8 cellular contexts compared by ENCODE assay signal in genomic region chr17:75032896-75033294, GRCh38. TPM values are rescaled to one million over a fixed set of nuclear protein-coding genes. Genes with fewer than 3 reads are reported as not detected.
DNase-seq lines count a peak whose midpoint lies in the region; TF ChIP-seq lines count a peak whose summit lies in the region.

No MANE protein-coding gene starts in this region.

- TF ChIP-seq CTCF in AG09309 (IDR thresholded peaks at IDR 0.05; ENCODE audit: control insufficient read depth, insufficient read depth, low read depth, low read length, missing control alignments) = no peak
- no peak for TF ChIP-seq CTCF in astrocyte of the cerebellum (IDR thresholded peaks at IDR 0.05; ENCODE audit: low read depth, low read length, missing control alignments)

- H3K27ac ChIP-seq in HUES48 (ENCODE audit: low read depth, low read length) (no peak overlapping the region), mesenchymal stem cell (ENCODE audit: low read length, poor library complexity, severe bottlenecking) (no peak overlapping the region)

- no peak for DNase-seq in AG09309 (ENCODE audit: low read depth)
- DNase-seq in astrocyte of the cerebellum (ENCODE audit: low read depth) = no peak
- no peak for DNase-seq in mesenchymal stem cell
- no peak for DNase-seq in NOMO-1 (lab: John Stamatoyannopoulos, UW; ENCODE audit: unreplicated experiment in 2 of 2)
- DNase-seq in foreskin melanocyte = no peak
- no peak for DNase-seq in activated naive CD4-positive, alpha-beta T cell treated with anti-CD3 and anti-CD28 coated beads, Interleukin-2, amount 50 U/mL, for 16 hours
- DNase-seq in SW 1271 (lab: John Stamatoyannopoulos, UW) = no peak

- peak overlapping the region; percentile 55 for H3K4me2 ChIP-seq in mesenchymal stem cell (ENCODE audit: low read length, poor library complexity, severe bottlenecking)

- no peak overlapping the region for H2BK120ac ChIP-seq in mesenchymal stem cell (ENCODE audit: low read depth, low read length)

- no peak overlapping the region for H3K4ac ChIP-seq in mesenchymal stem cell (ENCODE audit: low read depth in 1 of 2, low read length in 2 of 2)

- H2BK5ac ChIP-seq in mesenchymal stem cell (ENCODE audit: low read depth, low read length, poor library complexity, severe bottlenecking) = no peak overlapping the region

- H3K18ac ChIP-seq in mesenchymal stem cell (ENCODE audit: low read depth in 1 of 2, low read length in 2 of 2) = no peak overlapping the region

- H2AK5ac ChIP-seq in mesenchymal stem cell (ENCODE audit: low read length, severe bottlenecking) = no peak overlapping the region

- peak overlapping the region; percentile 67 for H3K4me3 ChIP-seq in AG09309 (ENCODE audit: control insufficient read depth, low read depth, low read length)
- H3K4me3 ChIP-seq in HUES48 (ENCODE audit: low read depth, low read length) = peak overlapping the region; percentile 80
- peak overlapping the region; percentile 56 for H3K4me3 ChIP-seq in astrocyte of the cerebellum (ENCODE audit: low read depth, low read length)
- peak overlapping the region in 1 of 2 experiments; percentile 93 for H3K4me3 ChIP-seq in mesenchymal stem cell (ENCODE audit: insufficient read depth in 1 of 2, low read depth in 1 of 2, low read length in 2 of 2)

- WGBS in mesenchymal stem cell = 52% methylated on average over 2 of the region's 8 CpGs

- no peak overlapping the region for H3K14ac ChIP-seq in mesenchymal stem cell (ENCODE audit: low read length in 2 of 2)

- H3K4me1 ChIP-seq in HUES48 (ENCODE audit: control insufficient read depth, insufficient read depth, low read length) (no peaks in the 10 kb centered on the region), mesenchymal stem cell (ENCODE audit: control insufficient read depth, insufficient read depth, low read depth, low read length) (peaks cover 17% of the 10 kb centered on the region)

- in situ Hi-C loops in astrocyte of the cerebellum (cut with HindIII; ENCODE audit: low sequenced_read_pairs) = no loop called here

- no peak overlapping the region for H2BK15ac ChIP-seq in mesenchymal stem cell (ENCODE audit: low read depth, poor library complexity, severe bottlenecking)

- H2BK12ac ChIP-seq in mesenchymal stem cell (ENCODE audit: low read length in 2 of 2) = no peak overlapping the region

- no peak overlapping the region for H2AFZ ChIP-seq in mesenchymal stem cell (ENCODE audit: low read depth, low read length)

- H3K36me3 ChIP-seq in HUES48 (ENCODE audit: control insufficient read depth, insufficient read depth, low read length) (peaks cover 6% of the 10 kb centered on the region; the same call in 1 of the 2 replicates), mesenchymal stem cell (ENCODE audit: control insufficient read depth in 1 of 2, insufficient read depth in 2 of 2, low read depth in 1 of 2, low read length in 2 of 2) (peaks cover 5 to 6% of the 10 kb centered on the region in 2 experiments)

- H3K27me3 ChIP-seq in HUES48 (ENCODE audit: control insufficient read depth, insufficient read depth, low read length) = no peaks in the 10 kb centered on the region
- H3K27me3 ChIP-seq in mesenchymal stem cell (ENCODE audit: control insufficient read depth in 1 of 2, insufficient read depth in 1 of 2, low read length in 2 of 2) = no peaks in the 10 kb centered on the region

- H3K9me3 ChIP-seq in HUES48 (ENCODE audit: control insufficient read depth, insufficient read depth, low read length) (peaks cover 11% of the 10 kb centered on the region), mesenchymal stem cell (ENCODE audit: control insufficient read depth, low read length) (peaks cover 11% of the 10 kb centered on the region)

- H4K91ac ChIP-seq in mesenchymal stem cell (ENCODE audit: low read length) = no peak overlapping the region

- H4K8ac ChIP-seq in mesenchymal stem cell (ENCODE audit: low read length) = no peak overlapping the region

- H3K79me1 ChIP-seq in mesenchymal stem cell (replicated peaks; ENCODE audit: low read length, poor library complexity, severe bottlenecking) = no peaks in the 10 kb centered on the region

- no peak overlapping the region for H3K23ac ChIP-seq in mesenchymal stem cell (ENCODE audit: low read length in 2 of 2)

- no peak overlapping the region for H3K9ac ChIP-seq in HUES48 (ENCODE audit: low read depth, low read length)
- peak overlapping the region; percentile 99 for H3K9ac ChIP-seq in mesenchymal stem cell (ENCODE audit: low read length)

RNA-seq across cellular contexts. Expression of gene ATP5PD, which starts 13.9 kb away (rescaled TPM):
- 488 TPM for polyA plus RNA-seq in mesenchymal stem cell (2013, experiment 1 of 2)
- polyA plus RNA-seq in mesenchymal stem cell (2013, experiment 2 of 2) = 495 TPM

RNA-seq across cellular contexts. Expression of gene KCTD2, which starts 14.1 kb away (rescaled TPM):
- 11.7 TPM for polyA plus RNA-seq in mesenchymal stem cell (2013, experiment 1 of 2)
- polyA plus RNA-seq in mesenchymal stem cell (2013, experiment 2 of 2) = 11.8 TPM

RNA-seq across cellular contexts. Expression of gene MRPL58, which starts 20.4 kb away (rescaled TPM):
- 30.1 TPM for polyA plus RNA-seq in mesenchymal stem cell (2013, experiment 1 of 2)
- polyA plus RNA-seq in mesenchymal stem cell (2013, experiment 2 of 2) = 29.8 TPM

RNA-seq across cellular contexts. Expression of gene CDR2L, which starts 45.5 kb away (rescaled TPM):
- polyA plus RNA-seq in mesenchymal stem cell (2013, experiment 1 of 2) = 30.2 TPM
- polyA plus RNA-seq in mesenchymal stem cell (2013, experiment 2 of 2) = 29.7 TPM

RNA-seq across cellular contexts. Expression of gene SLC16A5, which starts 54.9 kb away (rescaled TPM):
- polyA plus RNA-seq in mesenchymal stem cell (2013, experiment 1 of 2) = 12.9 TPM
- polyA plus RNA-seq in mesenchymal stem cell (2013, experiment 2 of 2) = 12.0 TPM
